ENCODE assay signal across 8 cellular contexts in genomic region chr1:153944822-153945117, GRCh38. TPM values are rescaled to one million over a fixed set of nuclear protein-coding genes. Genes with fewer than 3 reads are reported as not detected.
DNase-seq lines count a peak whose midpoint lies in the region; TF ChIP-seq lines count a peak whose summit lies in the region.

No MANE protein-coding gene starts in this region.

- H3K27me3 ChIP-seq in GM06990 (replicated peaks; ENCODE audit: control insufficient read depth, insufficient read depth, low read length) = no peaks in the 10 kb centered on the region
- no peaks in the 10 kb centered on the region for H3K27me3 ChIP-seq in Peyer's patch
- H3K27me3 ChIP-seq in esophagus (ENCODE audit: control insufficient read depth in 1 of 2, insufficient read depth in 2 of 2, low read length in 2 of 2) = no peaks in the 10 kb centered on the region
- H3K27me3 ChIP-seq in sigmoid colon = no peaks in the 10 kb centered on the region

- peaks cover 7% of the 10 kb centered on the region for H3K27me3 Mint-ChIP-seq in glutamatergic neuron (ENCODE audit: unreplicated experiment)

- H3K36me3 Mint-ChIP-seq in glutamatergic neuron (ENCODE audit: unreplicated experiment) = no peaks in the 10 kb centered on the region

- H3K4me1 ChIP-seq in Peyer's patch (peaks cover 0 to 21% (median 8%) of the 10 kb centered on the region in 4 donors), esophagus (ENCODE audit: control insufficient read depth in 2 of 2, insufficient read depth in 2 of 2, low read length in 1 of 2) (peaks cover 0 to 15% of the 10 kb centered on the region in 2 donors), sigmoid colon (peaks cover 0 to 29% (median 19%) of the 10 kb centered on the region in 4 donors)

- H3K36me3 ChIP-seq in GM06990 (ENCODE audit: control insufficient read depth, insufficient read depth, low read length) = peaks cover 38% of the 10 kb centered on the region
- H3K36me3 ChIP-seq in Peyer's patch = peaks cover 0 to 62% (median 0%) of the 10 kb centered on the region in 3 donors
- peaks cover 8 to 40% of the 10 kb centered on the region in 2 donors for H3K36me3 ChIP-seq in esophagus (ENCODE audit: control insufficient read depth in 2 of 2, insufficient read depth in 2 of 2, low read length in 1 of 2)
- peaks cover 0 to 66% (median 38%) of the 10 kb centered on the region in 4 donors for H3K36me3 ChIP-seq in sigmoid colon

- peaks cover 7% of the 10 kb centered on the region for H3K9me3 Mint-ChIP-seq in glutamatergic neuron (ENCODE audit: unreplicated experiment)

- TF ChIP-seq POLR2A in Peyer's patch (IDR thresholded peaks at IDR 0.05) (no peak), sigmoid colon (IDR thresholded peaks at IDR 0.05) (no peak)

- TF ChIP-seq CTCF in GM06990 (IDR thresholded peaks at IDR 0.05; ENCODE audit: insufficient read depth, low read length, poor library complexity, severe bottlenecking) = no peak
- TF ChIP-seq CTCF in Peyer's patch (IDR thresholded peaks at IDR 0.05) = no peak
- TF ChIP-seq CTCF in sigmoid colon (IDR thresholded peaks at IDR 0.05) = no peak
- no peak for TF ChIP-seq CTCF in glutamatergic neuron (IDR thresholded peaks at IDR 0.05; ENCODE audit: partially characterized antibody, unreplicated experiment)

- no peak overlapping the region for H3K27ac Mint-ChIP-seq in glutamatergic neuron (ENCODE audit: unreplicated experiment)

- no peak for TF ChIP-seq EP300 in sigmoid colon (IDR thresholded peaks at IDR 0.05)

- peak overlapping the region; percentile 97 to 100 (median 99) for H3K27ac ChIP-seq in Peyer's patch
- peak overlapping the region; percentile 91 to 92 for H3K27ac ChIP-seq in esophagus (ENCODE audit: low read depth in 2 of 2, low read length in 1 of 2)
- H3K27ac ChIP-seq in sigmoid colon = peak overlapping the region; percentile 98 to 100 (median 99)

- peaks cover 3% of the 10 kb centered on the region for H3K4me1 Mint-ChIP-seq in glutamatergic neuron (ENCODE audit: low read depth, unreplicated experiment)

- no peak overlapping the region for H3K4me3 Mint-ChIP-seq in glutamatergic neuron (ENCODE audit: unreplicated experiment)

- DNase-seq in GM06990 (ENCODE audit: extremely low read depth, insufficient read length) (no peak), Peyer's patch (no peak), sigmoid colon (no peak), islet precursor cell (no peak), NCI-H69 (lab: John Stamatoyannopoulos, UW) (no peak), glutamatergic neuron (no peak)
- DNase-seq in effector CD8-positive, alpha-beta T cell (lab: John Stamatoyannopoulos, UW) = no peak

- H3K9me3 ChIP-seq in Peyer's patch = no peaks in the 10 kb centered on the region
- H3K9me3 ChIP-seq in esophagus (ENCODE audit: control insufficient read depth in 2 of 2, insufficient read depth in 1 of 2, low read depth in 1 of 2, low read length in 1 of 2) = no peaks in the 10 kb centered on the region
- H3K9me3 ChIP-seq in sigmoid colon = no peaks in the 10 kb centered on the region

- WGBS in esophagus, 2 donors = 50 to 60% methylated on average over 3 of the region's 3 CpGs
- 44 to 73% methylated on average over 3 of the region's 3 CpGs for WGBS in sigmoid colon, 2 donors

- peak overlapping the region; percentile 79 for H3K4me3 ChIP-seq in GM06990 (replicated peaks; ENCODE audit: low read depth, low read length)
- peak overlapping the region; percentile 89 to 99 (median 98) for H3K4me3 ChIP-seq in Peyer's patch
- H3K4me3 ChIP-seq in esophagus (ENCODE audit: low read depth in 1 of 2, low read length in 2 of 2) = peak overlapping the region; percentile 17 to 86
- peak overlapping the region in 3 of 4 donors; percentile 92 to 98 (median 95) for H3K4me3 ChIP-seq in sigmoid colon

- intact Hi-C loops in sigmoid colon (cut with DNase I) = loop anchor here (1.0 to 5.0 kb wide), 3 partner anchors 21 to 122 kb away; no protein-coding TSS in a partner anchor

RNA-seq across cellular contexts. Expression of gene DENND4B, which starts 1.7 kb away (rescaled TPM):
- 100 to 1,000 TPM in 2 of 4 donors, 10 to 100 TPM in 2; 48.2 to 130 (median 91.6) TPM for total RNA-seq in Peyer's patch
- 10 to 100 TPM; 14.7 to 31.6 TPM for polyA plus RNA-seq in esophagus
- total RNA-seq in sigmoid colon = 10 to 100 TPM; 17.9 to 34.9 (median 23.1) TPM
- 10 to 100 TPM in 1 of 3 donors, 1 to 10 TPM in 2; 4.9 to 41.6 (median 9.0) TPM for polyA plus RNA-seq in sigmoid colon
- total RNA-seq in glutamatergic neuron (ENCODE audit: unreplicated experiment) = 72.9 TPM

RNA-seq across cellular contexts. Expression of gene CRTC2, which starts 13.6 kb away (rescaled TPM):
- total RNA-seq in Peyer's patch (10 to 100 TPM; 20.0 to 42.1 (median 32.4) TPM), sigmoid colon (10 to 100 TPM; 13.7 to 23.3 (median 15.0) TPM), glutamatergic neuron (ENCODE audit: unreplicated experiment) (47.3 TPM)
- polyA plus RNA-seq in esophagus (10 to 100 TPM; 17.0 to 36.8 TPM), sigmoid colon (10 to 100 TPM; 17.8 to 32.9 (median 18.6) TPM)

RNA-seq across cellular contexts. Expression of gene SLC39A1, which starts 18.6 kb away (rescaled TPM):
- total RNA-seq in Peyer's patch (10 to 100 TPM; 20.6 to 73.0 (median 60.1) TPM), sigmoid colon (10 to 100 TPM; 50.7 to 80.3 (median 76.1) TPM), glutamatergic neuron (ENCODE audit: unreplicated experiment) (28.1 TPM)
- polyA plus RNA-seq in esophagus (10 to 100 TPM; 29.0 to 51.2 TPM), sigmoid colon (10 to 100 TPM; 25.7 to 97.5 (median 28.8) TPM)

RNA-seq across cellular contexts. Expression of gene GATAD2B, which starts 22.0 kb away (rescaled TPM):
- total RNA-seq in Peyer's patch (10 to 100 TPM; 22.3 to 65.2 (median 24.7) TPM), sigmoid colon (10 to 100 TPM; 16.4 to 37.4 (median 19.8) TPM), glutamatergic neuron (ENCODE audit: unreplicated experiment) (57.6 TPM)
- polyA plus RNA-seq in esophagus (1 to 10 TPM; 3.2 to 4.4 TPM), sigmoid colon (1 to 10 TPM; 1.8 to 7.9 (median 3.9) TPM)

RNA-seq across cellular contexts. Expression of gene CREB3L4, which starts 22.9 kb away (rescaled TPM):
- 10 to 100 TPM; 14.5 to 21.6 (median 16.6) TPM for total RNA-seq in Peyer's patch
- 10 to 100 TPM in 1 of 2 donors, 1 to 10 TPM in 1; 9.4 to 10.0 TPM for polyA plus RNA-seq in esophagus
- total RNA-seq in sigmoid colon = 10 to 100 TPM in 2 of 4 donors, 1 to 10 TPM in 2; 7.9 to 13.8 (median 10.2) TPM
- polyA plus RNA-seq in sigmoid colon = 10 to 100 TPM in 2 of 3 donors, 1 to 10 TPM in 1; 7.9 to 18.0 (median 16.8) TPM
- total RNA-seq in glutamatergic neuron (ENCODE audit: unreplicated experiment) = 14.3 TPM
